In genomic region chr13:80196756-80197155, GRCh38 we compare ENCODE assay signal across 26 cellular contexts.
DNase-seq lines count a peak whose midpoint lies in the region; ATAC-seq and TF ChIP-seq lines count a peak whose summit lies in the region.
"Had no signal": no experiment of that assay in that cellular context is flagged by ENCODE, and none has a peak within 500 bp of the region (broad histone marks: within the 10 kb centered on the region; RNA-seq: fewer than 3 reads in every experiment).

No MANE protein-coding gene starts in this region.

- no peaks in the 10 kb centered on the region for H3K27me3 ChIP-seq in brain microvascular endothelial cell (replicated peaks)
- H3K27me3 ChIP-seq: sigmoid colon, thyroid gland had no signal

- H3K27me3 Mint-ChIP-seq in nephron (ENCODE audit: low read depth): no peaks in the 10 kb centered on the region
- H3K27me3 Mint-ChIP-seq: activated B cell treated with CpG ODN at 0.5 μM for 24 hours; activated CD4-positive, alpha-beta memory T cell treated with anti-CD3 and anti-CD28 coated beads for 36 hours; B cell; effector memory CD8-positive, alpha-beta T cell; naive B cell; T-helper 17 cell had no signal

- H3K4me3 ChIP-seq in NB4 (ENCODE audit: low read depth, low read length) (no peak overlapping the region), brain microvascular endothelial cell (ENCODE audit: low read depth, low read length) (no peak overlapping the region)
- H3K4me3 ChIP-seq: lower lobe of right lung, sigmoid colon, thyroid gland had no signal

- ATAC-seq in HG03135 (IDR thresholded peaks at IDR 0.05; ENCODE audit: unreplicated experiment) (no peak), GM18505 (IDR thresholded peaks at IDR 0.05; ENCODE audit: unreplicated experiment) (no peak)
- ATAC-seq: effector memory CD8-positive, alpha-beta T cell; lower lobe of right lung; T-helper 17 cell had no signal

- no peaks in the 10 kb centered on the region for H3K36me3 Mint-ChIP-seq in nephron (ENCODE audit: low read depth)
- H3K36me3 Mint-ChIP-seq: activated CD4-positive, alpha-beta memory T cell treated with anti-CD3 and anti-CD28 coated beads for 36 hours had no signal

- DNase-seq in GM03348 (ENCODE audit: low spot score) (peak; percentile 19), NB4 (ENCODE audit: low read depth) (peak; percentile 21), brain microvascular endothelial cell (peak; percentile 39), NCI-H2171 treated with DMSO at 0.1 percent for 48 hours (lab: John Stamatoyannopoulos, UW) (no peak)
- no peak for DNase-seq in activated naive CD4-positive, alpha-beta T cell treated with Interleukin-2 at 50 U/mL for 16 hours
- DNase-seq: activated B cell treated with CpG ODN at 0.5 μM for 24 hours; activated CD4-positive, alpha-beta memory T cell treated with anti-CD3 and anti-CD28 coated beads for 36 hours; activated naive CD4-positive, alpha-beta T cell; amygdala; COR-L47; effector memory CD8-positive, alpha-beta T cell; lower lobe of right lung; naive B cell; NCI-H2107; NCI-H526; SHP77 treated with DMSO at 0.1 percent for 48 hours; sigmoid colon; stimulated activated naive CD4-positive, alpha-beta T cell treated with Interleukin-2 at 50 U/mL for 16 hours; T-helper 17 cell; thyroid gland had no signal

- TF ChIP-seq CTCF in NB4 (IDR thresholded peaks at IDR 0.05; ENCODE audit: low read depth, low read length): no peak
- no peak for TF ChIP-seq CTCF in brain microvascular endothelial cell (IDR thresholded peaks at IDR 0.05; ENCODE audit: low read depth, low read length, missing control alignments)
- TF ChIP-seq CTCF in nephron (IDR thresholded peaks at IDR 0.05; ENCODE audit: unreplicated experiment in 3 of 3): no peak

- TF ChIP-seq POLR2A in NB4 (IDR thresholded peaks at IDR 0.05; ENCODE audit: extremely low read depth, insufficient read length) (no peak), GM18505 (IDR thresholded peaks at IDR 0.05; ENCODE audit: borderline replicate concordance, extremely low read depth, insufficient read depth, insufficient read length) (no peak)

- H3K36me3 ChIP-seq in brain microvascular endothelial cell (replicated peaks): no peaks in the 10 kb centered on the region
- H3K36me3 ChIP-seq: lower lobe of right lung, sigmoid colon, thyroid gland had no signal

- H3K27ac Mint-ChIP-seq in nephron: peak overlapping the region in 2 of 3 experiments; percentile 2 to 24
- H3K27ac Mint-ChIP-seq: activated B cell treated with CpG ODN at 0.5 μM for 24 hours; activated CD4-positive, alpha-beta memory T cell treated with anti-CD3 and anti-CD28 coated beads for 36 hours; B cell; effector memory CD8-positive, alpha-beta T cell; naive B cell; T-helper 17 cell had no signal

- H3K27ac ChIP-seq in brain microvascular endothelial cell: no peak overlapping the region
- H3K27ac ChIP-seq: KMS-11, lower lobe of right lung, parathyroid adenoma, sigmoid colon, thyroid gland had no signal

- no peaks in the 10 kb centered on the region for H3K9me3 Mint-ChIP-seq in nephron
- H3K9me3 Mint-ChIP-seq: activated B cell treated with CpG ODN at 0.5 μM for 24 hours had no signal

- H3K4me3 Mint-ChIP-seq in nephron: no peak overlapping the region
- H3K4me3 Mint-ChIP-seq: activated B cell treated with CpG ODN at 0.5 μM for 24 hours; activated CD4-positive, alpha-beta memory T cell treated with anti-CD3 and anti-CD28 coated beads for 36 hours; B cell; effector memory CD8-positive, alpha-beta T cell; naive B cell; T-helper 17 cell had no signal

- peaks cover 41% of the 10 kb centered on the region for H3K4me1 Mint-ChIP-seq in nephron
- H3K4me1 Mint-ChIP-seq: activated B cell treated with CpG ODN at 0.5 μM for 24 hours, B cell, naive B cell, T-helper 17 cell had no signal

- in situ Hi-C loops in brain microvascular endothelial cell (cut with HindIII; ENCODE audit: low pct_ligation_motif_present, low sequenced_read_pairs): no loop called here

Comparison
In these comparisons a context has a peak if more than half of its experiments do, and no peak if none do; other contexts are left out.
1. DNase-seq: peak in GM03348 (single experiment), NB4 (single experiment) and brain microvascular endothelial cell (single experiment); none in NCI-H2171 treated with DMSO at 0.1 percent for 48 hours (single experiment) and activated naive CD4-positive, alpha-beta T cell treated with Interleukin-2 at 50 U/mL for 16 hours (single experiment).